ENCODE assay signal across 17 cellular contexts in genomic region chr5:40735609-40736008, GRCh38. TPM values are rescaled to one million over a fixed set of nuclear protein-coding genes. Genes with fewer than 3 reads are reported as not detected.
A peak's percentile ranks its signal among the peaks of the same experiment; 100 is the strongest.
DNase-seq lines count a peak whose midpoint lies in the region; ATAC-seq and TF ChIP-seq lines count a peak whose summit lies in the region.
"Had no signal": no experiment of that assay in that cellular context is flagged by ENCODE, and none has a peak within 500 bp of the region (broad histone marks: within the 10 kb centered on the region; RNA-seq: fewer than 3 reads in every experiment).

No MANE protein-coding gene starts in this region.

- peaks cover 27% of the 10 kb centered on the region for H3K4me1 Mint-ChIP-seq in activated T-cell treated with anti-CD3 and anti-CD28 coated beads, Interleukin-2, amount 50 U/mL, for 72 hours (ENCODE audit: low read depth)
- peaks cover 25% of the 10 kb centered on the region for H3K4me1 Mint-ChIP-seq in activated T-cell treated with anti-CD3 and anti-CD28 coated beads, Interleukin-2, amount 50 U/mL, for 4 hours (ENCODE audit: low read depth)
- peaks cover 20% of the 10 kb centered on the region for H3K4me1 Mint-ChIP-seq in endothelial cell (ENCODE audit: unreplicated experiment)
- H3K4me1 Mint-ChIP-seq in stimulated activated naive CD8-positive, alpha-beta T cell treated with anti-CD3 and anti-CD28 coated beads, Interleukin-15, Interleukin-2, amounts not matched to agents 100 ng/mL and 50 ng/mL, for 24 hours (ENCODE audit: low read depth): peaks cover 33% of the 10 kb centered on the region

- no peak overlapping the region for H3K4me3 ChIP-seq in SJSA1
- H3K4me3 ChIP-seq: coronary artery, Peyer's patch, smooth muscle cell, thoracic aorta had no signal

- peaks cover 13 to 16% of the 10 kb centered on the region in 2 donors for H3K36me3 Mint-ChIP-seq in activated T-cell treated with anti-CD3 and anti-CD28 coated beads, Interleukin-2, amount 50 U/mL, for 72 hours (ENCODE audit: insufficient read depth in 2 of 2)
- peaks cover 17% of the 10 kb centered on the region for H3K36me3 Mint-ChIP-seq in activated T-cell treated with anti-CD3 and anti-CD28 coated beads, Interleukin-2, amount 50 U/mL, for 4 hours (ENCODE audit: insufficient read depth)
- H3K36me3 Mint-ChIP-seq in endothelial cell (ENCODE audit: low read depth, unreplicated experiment): peaks cover 15% of the 10 kb centered on the region
- H3K36me3 Mint-ChIP-seq in stimulated activated naive CD8-positive, alpha-beta T cell treated with anti-CD3 and anti-CD28 coated beads, Interleukin-15, Interleukin-2, amounts not matched to agents 100 ng/mL and 50 ng/mL, for 24 hours (ENCODE audit: low read depth): peaks cover 29% of the 10 kb centered on the region

- peak; percentile 33 to 47 for ATAC-seq in activated T-cell treated with anti-CD3 and anti-CD28 coated beads, Interleukin-2, amount 50 U/mL, for 72 hours (replicated peaks in 1 of 2)
- ATAC-seq in activated T-cell treated with anti-CD3 and anti-CD28 coated beads, Interleukin-2, amount 50 U/mL, for 4 hours: no peak
- no peak for ATAC-seq in GM21367 (IDR thresholded peaks at IDR 0.05; ENCODE audit: unreplicated experiment)

- H3K27ac ChIP-seq in SJSA1 (peak overlapping the region; percentile 47), caudate nucleus (ENCODE audit: low read depth, low read length) (no peak overlapping the region)
- H3K27ac ChIP-seq: coronary artery, thoracic aorta had no signal

- no peak for TF ChIP-seq CTCF in endothelial cell (IDR thresholded peaks at IDR 0.05; ENCODE audit: unreplicated experiment)

- H3K9me3 Mint-ChIP-seq in activated T-cell treated with anti-CD3 and anti-CD28 coated beads, Interleukin-2, amount 50 U/mL, for 72 hours: peaks cover 0 to 3% of the 10 kb centered on the region in 2 donors
- peaks cover 9% of the 10 kb centered on the region for H3K9me3 Mint-ChIP-seq in activated T-cell treated with anti-CD3 and anti-CD28 coated beads, Interleukin-2, amount 50 U/mL, for 4 hours
- H3K9me3 Mint-ChIP-seq in endothelial cell (ENCODE audit: unreplicated experiment): no peaks in the 10 kb centered on the region
- peaks cover 4% of the 10 kb centered on the region for H3K9me3 Mint-ChIP-seq in stimulated activated naive CD8-positive, alpha-beta T cell treated with anti-CD3 and anti-CD28 coated beads, Interleukin-15, Interleukin-2, amounts not matched to agents 100 ng/mL and 50 ng/mL, for 24 hours

- H3K27me3 Mint-ChIP-seq in activated T-cell treated with anti-CD3 and anti-CD28 coated beads, Interleukin-2, amount 50 U/mL, for 72 hours (ENCODE audit: low read depth): no peaks in the 10 kb centered on the region
- H3K27me3 Mint-ChIP-seq in activated T-cell treated with anti-CD3 and anti-CD28 coated beads, Interleukin-2, amount 50 U/mL, for 4 hours (ENCODE audit: low read depth): no peaks in the 10 kb centered on the region
- H3K27me3 Mint-ChIP-seq in endothelial cell (ENCODE audit: unreplicated experiment): peaks cover under 1% of the 10 kb centered on the region
- no peaks in the 10 kb centered on the region for H3K27me3 Mint-ChIP-seq in stimulated activated naive CD8-positive, alpha-beta T cell treated with anti-CD3 and anti-CD28 coated beads, Interleukin-15, Interleukin-2, amounts not matched to agents 100 ng/mL and 50 ng/mL, for 24 hours
- H3K27me3 Mint-ChIP-seq: CD4-positive, CD25-positive, alpha-beta regulatory T cell had no signal

- DNase-seq in activated T-cell treated with anti-CD3 and anti-CD28 coated beads, Interleukin-2, amount 50 U/mL, for 72 hours: no peak
- no peak for DNase-seq in activated T-cell treated with anti-CD3 and anti-CD28 coated beads, Interleukin-2, amount 50 U/mL, for 4 hours
- DNase-seq in SJSA1 (ENCODE audit: low read depth in 1 of 2, low spot score in 2 of 2) (no peak), endothelial cell (ENCODE audit: low spot score) (no peak), caudate nucleus (lab: John Stamatoyannopoulos, UW) (no peak)
- no peak for DNase-seq in stimulated activated CD4-positive, alpha-beta T cell treated with anti-CD3 and anti-CD28 coated beads, Interleukin-4, amount 100 ng/mL, for 4 hours
- DNase-seq: GOT3; kidney; Peyer's patch; stimulated activated CD4-positive, alpha-beta T cell treated with anti-CD3 and anti-CD28 coated beads, Interleukin-4, amount 100 ng/mL, for 24 hours had no signal

- 0 out of 2 replicates have a peak, but pooled peaks cover 2% of the 10 kb centered on the region for H3K9me3 ChIP-seq in SJSA1 (replicated peaks)
- H3K9me3 ChIP-seq: Peyer's patch, thoracic aorta had no signal

- no peaks in the 10 kb centered on the region for H3K27me3 ChIP-seq in SJSA1 (replicated peaks)
- H3K27me3 ChIP-seq: Peyer's patch had no signal

- H3K4me3 Mint-ChIP-seq in activated T-cell treated with anti-CD3 and anti-CD28 coated beads, Interleukin-2, amount 50 U/mL, for 72 hours: peak overlapping the region; percentile 3 to 22
- no peak overlapping the region for H3K4me3 Mint-ChIP-seq in activated T-cell treated with anti-CD3 and anti-CD28 coated beads, Interleukin-2, amount 50 U/mL, for 4 hours
- H3K4me3 Mint-ChIP-seq in endothelial cell (ENCODE audit: unreplicated experiment): no peak overlapping the region
- H3K4me3 Mint-ChIP-seq in stimulated activated naive CD8-positive, alpha-beta T cell treated with anti-CD3 and anti-CD28 coated beads, Interleukin-15, Interleukin-2, amounts not matched to agents 100 ng/mL and 50 ng/mL, for 24 hours: no peak overlapping the region
- H3K4me3 Mint-ChIP-seq: CD4-positive, CD25-positive, alpha-beta regulatory T cell; nephron had no signal

- peaks cover 8% of the 10 kb centered on the region for H3K36me3 ChIP-seq in SJSA1

- peak overlapping the region; percentile 14 for H3K27ac Mint-ChIP-seq in activated T-cell treated with anti-CD3 and anti-CD28 coated beads, Interleukin-2, amount 50 U/mL, for 72 hours
- peak overlapping the region; percentile 9 for H3K27ac Mint-ChIP-seq in endothelial cell (ENCODE audit: unreplicated experiment)
- peak overlapping the region; percentile 54 for H3K27ac Mint-ChIP-seq in stimulated activated naive CD8-positive, alpha-beta T cell treated with anti-CD3 and anti-CD28 coated beads, Interleukin-15, Interleukin-2, amounts not matched to agents 100 ng/mL and 50 ng/mL, for 24 hours

- H3K4me1 ChIP-seq in SJSA1 (replicated peaks): peaks cover 20% of the 10 kb centered on the region

RNA-seq across cellular contexts. Expression of gene TTC33, which starts 20.2 kb away (rescaled TPM):
- 10 to 100 TPM; 29.4 to 33.5 TPM for total RNA-seq in activated T-cell treated with anti-CD3 and anti-CD28 coated beads, Interleukin-2, amount 50 U/mL, for 72 hours
- total RNA-seq in activated T-cell treated with anti-CD3 and anti-CD28 coated beads, Interleukin-2, amount 50 U/mL, for 4 hours: 10 to 100 TPM; 14.6 to 20.9 (median 15.9) TPM
- total RNA-seq in SJSA1 (2014; rRNA removed; shearing (Covaris generic)): 19.1 and 19.4 TPM in 2 replicates
- 8.6 TPM for total RNA-seq in endothelial cell (ENCODE audit: unreplicated experiment)

RNA-seq across cellular contexts. Expression of gene PTGER4, which starts 55.9 kb away (rescaled TPM):
- total RNA-seq in activated T-cell treated with anti-CD3 and anti-CD28 coated beads, Interleukin-2, amount 50 U/mL, for 72 hours: 10 to 100 TPM; 42.3 to 59.5 TPM
- total RNA-seq in activated T-cell treated with anti-CD3 and anti-CD28 coated beads, Interleukin-2, amount 50 U/mL, for 4 hours: 100 to 1,000 TPM; 115 to 188 (median 173) TPM
- 22.5 and 27.6 TPM in 2 replicates for total RNA-seq in SJSA1 (2014; rRNA removed; shearing (Covaris generic))
- total RNA-seq in endothelial cell (ENCODE audit: unreplicated experiment): 0.26 TPM

Comparison
In these comparisons a context has a peak if more than half of its experiments do, and no peak if none do; other contexts are left out.
1. ATAC-seq: peak in activated T-cell treated with anti-CD3 and anti-CD28 coated beads, Interleukin-2, amount 50 U/mL, for 72 hours (2 of 2); none in activated T-cell treated with anti-CD3 and anti-CD28 coated beads, Interleukin-2, amount 50 U/mL, for 4 hours (0 of 2) and GM21367 (single experiment).
2. H3K4me3 Mint-ChIP-seq: peak in activated T-cell treated with anti-CD3 and anti-CD28 coated beads, Interleukin-2, amount 50 U/mL, for 72 hours (2 of 2); none in activated T-cell treated with anti-CD3 and anti-CD28 coated beads, Interleukin-2, amount 50 U/mL, for 4 hours (single experiment), endothelial cell (single experiment) and stimulated activated naive CD8-positive, alpha-beta T cell treated with anti-CD3 and anti-CD28 coated beads, Interleukin-15, Interleukin-2, amounts not matched to agents 100 ng/mL and 50 ng/mL, for 24 hours (single experiment).
3. RNA of gene PTGER4, which starts 55.9 kb away (total RNA-seq): 115 to 188 TPM in activated T-cell treated with anti-CD3 and anti-CD28 coated beads, Interleukin-2, amount 50 U/mL, for 4 hours, 42.3 to 59.5 TPM in activated T-cell treated with anti-CD3 and anti-CD28 coated beads, Interleukin-2, amount 50 U/mL, for 72 hours and 22.5 to 27.6 TPM in SJSA1; 0.26 TPM in endothelial cell (single experiment); every median in the first group is over 10 times any median in the second.
4. Peak in every context shown above with its lines, with median percentiles within 50 percentile points of each other: H3K27ac Mint-ChIP-seq.